Comparison of ENCODE assay signal across 13 cellular contexts in genomic region chr10:43330049-43330823, GRCh38. TPM values are rescaled to one million over a fixed set of nuclear protein-coding genes. Genes with fewer than 3 reads are reported as not detected.
A peak's percentile ranks its signal among the peaks of the same experiment; 100 is the strongest.
DNase-seq lines count a peak whose midpoint lies in the region; ATAC-seq, FAIRE-seq and TF ChIP-seq lines count a peak whose summit lies in the region.
"Not testable (repeated sequence)": the region's sequence is repeated elsewhere in the genome, so short reads cannot be mapped to it uniquely, and the experiment has no call there.
"Had no signal": no experiment of that assay in that cellular context is flagged by ENCODE, and none has a peak within 500 bp of the region (broad histone marks: within the 10 kb centered on the region; RNA-seq: fewer than 3 reads in every experiment).

No MANE protein-coding gene starts in this region.

- intact Hi-C loops in left lung (cut with DNase I) = not testable (repeated sequence)

- H3K36me3 Mint-ChIP-seq in activated naive CD4-positive, alpha-beta T cell treated with anti-CD3 and anti-CD28 coated beads, Interleukin-2, amount 10 ng/mL, durations not matched to agents 7 days and 5 days; glutamatergic neuron (ENCODE audit: unreplicated experiment); progenitor cell of endocrine pancreas (ENCODE audit: insufficient read depth): not testable (repeated sequence)

- peak overlapping the region; percentile 71 to 82 for H3K27ac ChIP-seq in A549
- H3K27ac ChIP-seq in left lung = not testable (repeated sequence)

- not testable (repeated sequence) for TF ChIP-seq EP300 in A549 (IDR thresholded peaks at IDR 0.05)

- H3K9me3 Mint-ChIP-seq in activated naive CD4-positive, alpha-beta T cell treated with anti-CD3 and anti-CD28 coated beads, Interleukin-2, amount 10 ng/mL, durations not matched to agents 7 days and 5 days; glutamatergic neuron (ENCODE audit: unreplicated experiment); progenitor cell of endocrine pancreas (ENCODE audit: low read depth): not testable (repeated sequence)

- not testable (repeated sequence) for H3K4me3 Mint-ChIP-seq in activated naive CD4-positive, alpha-beta T cell treated with anti-CD3 and anti-CD28 coated beads, Interleukin-2, amount 10 ng/mL, durations not matched to agents 7 days and 5 days; glutamatergic neuron (ENCODE audit: unreplicated experiment); progenitor cell of endocrine pancreas (ENCODE audit: low read depth)

- H3K27me3 ChIP-seq in left lung = not testable (repeated sequence)

- not testable (repeated sequence) for TF ChIP-seq RAD21 in A549 (conservative IDR thresholded peaks at IDR 0.05 in 1 of 2, IDR thresholded peaks at IDR 0.05 in 1 of 2)

- not testable (repeated sequence) for FAIRE-seq in A549 (lab: Jason Lieb, UNC)

- H3K27ac Mint-ChIP-seq in activated naive CD4-positive, alpha-beta T cell treated with anti-CD3 and anti-CD28 coated beads, Interleukin-2, amount 10 ng/mL, durations not matched to agents 7 days and 5 days = peak overlapping the region; percentile 52
- H3K27ac Mint-ChIP-seq in glutamatergic neuron (ENCODE audit: unreplicated experiment) = peak overlapping the region; percentile 48
- peak overlapping the region; percentile 74 for H3K27ac Mint-ChIP-seq in progenitor cell of endocrine pancreas

- TF ChIP-seq CTCF in A549 (IDR thresholded peaks at IDR 0.05); glutamatergic neuron (IDR thresholded peaks at IDR 0.05; ENCODE audit: partially characterized antibody, unreplicated experiment); left lung (IDR thresholded peaks at IDR 0.05); progenitor cell of endocrine pancreas (IDR thresholded peaks at IDR 0.05; ENCODE audit: unreplicated experiment): not testable (repeated sequence)

- TF ChIP-seq POLR2A in A549 (IDR thresholded peaks at IDR 0.05; ENCODE audit: low read length) = not testable (repeated sequence)

- H3K36me3 ChIP-seq in left lung = not testable (repeated sequence)

- H3K4me1 ChIP-seq in A549 (peaks cover 31% of the 10 kb centered on the region), left lung (peaks cover 0 to 22% of the 10 kb centered on the region in 2 donors)

- POLR2A ChIA-PET in A549 (lab: Yijun Ruan, JAX) = not testable (repeated sequence)

- not testable (repeated sequence) for H3K9me3 ChIP-seq in A549, left lung

- peaks cover 27% of the 10 kb centered on the region for H3K4me1 Mint-ChIP-seq in activated naive CD4-positive, alpha-beta T cell treated with anti-CD3 and anti-CD28 coated beads, Interleukin-2, amount 10 ng/mL, durations not matched to agents 7 days and 5 days
- H3K4me1 Mint-ChIP-seq in glutamatergic neuron (ENCODE audit: low read depth, unreplicated experiment) = not testable (repeated sequence)
- peaks cover 14% of the 10 kb centered on the region for H3K4me1 Mint-ChIP-seq in progenitor cell of endocrine pancreas (ENCODE audit: low read depth)

- H3K4me2 ChIP-seq in A549 = peak overlapping the region; percentile 26; the same call in 2 of the 3 replicates

- H3K4me3 ChIP-seq in A549, left lung: not testable (repeated sequence)

- WGBS in A549 (ENCODE audit: missing lambda C conversion rate) = 45% methylated on average over 7 of the region's 11 CpGs

- CTCF ChIA-PET in A549 (lab: Yijun Ruan, JAX) = interaction anchor here (0.6 to 2.2 kb wide), 3 partner anchors 16 to 119 kb away, joined by 3 to 6 read pairs (median 5); no protein-coding TSS in a partner anchor
- CTCF ChIA-PET in activated naive CD4-positive, alpha-beta T cell treated with anti-CD3 and anti-CD28 coated beads, Interleukin-2, amount 10 ng/mL, durations not matched to agents 7 days and 5 days (lab: Charles Lee) = not testable (repeated sequence)

- peak in 1 of 2 experiments; percentile 67; a peak in 3 of 6 replicates for ATAC-seq in A549
- ATAC-seq in left lung = peak; percentile 47

- H3K27me3 Mint-ChIP-seq in activated naive CD4-positive, alpha-beta T cell treated with anti-CD3 and anti-CD28 coated beads, Interleukin-2, amount 10 ng/mL, durations not matched to agents 7 days and 5 days = peaks cover 17% of the 10 kb centered on the region
- not testable (repeated sequence) for H3K27me3 Mint-ChIP-seq in glutamatergic neuron (ENCODE audit: unreplicated experiment); progenitor cell of endocrine pancreas

- DNase-seq in A549 (ENCODE audit: low read depth in 1 of 2, low spot score in 1 of 2); activated naive CD4-positive, alpha-beta T cell treated with anti-CD3 and anti-CD28 coated beads, Interleukin-2, amount 10 ng/mL, durations not matched to agents 7 days and 5 days; glutamatergic neuron; left lung; progenitor cell of endocrine pancreas (ENCODE audit: low spot score, unreplicated experiment): not testable (repeated sequence)

TF ChIP-seq in A549, 52 proteins besides CTCF, POLR2A, EP300 and RAD21:
- TF ChIP-seq FOXS1 (CRISPR knock-in tag; IDR thresholded peaks at IDR 0.05) (peak; percentile 79; the same call in 1 of the 2 replicates), HOXB13 (CRISPR knock-in tag; IDR thresholded peaks at IDR 0.05; ENCODE audit: low read depth) (peak; percentile 87; the same call in 1 of the 2 replicates), HEYL (CRISPR knock-in tag; IDR thresholded peaks at IDR 0.05) (0 out of 2 replicates have a peak, but pooled peaks have one; percentile 31), ZNF302 (CRISPR knock-in tag; IDR thresholded peaks at IDR 0.05) (peak; percentile 73; the same call in 1 of the 2 replicates), HOXB5 (CRISPR knock-in tag; IDR thresholded peaks at IDR 0.05) (peak; percentile 81), EHF (CRISPR knock-in tag; IDR thresholded peaks at IDR 0.05) (peak; percentile 86), ATOH8 (CRISPR knock-in tag; IDR thresholded peaks at IDR 0.05; ENCODE audit: low read depth) (0 out of 2 replicates have a peak, but pooled peaks have one; percentile 36)

RNA-seq across cellular contexts. Expression of gene FXYD4, which starts 41.2 kb away (rescaled TPM):
- polyA plus RNA-seq in A549 (2011; rRNA removed) = not detected in 2 replicates
- polyA plus RNA-seq in A549 (2012; cell fraction: cytosol; rRNA removed) = not detected in 2 replicates
- polyA plus RNA-seq in A549 (2012; cell fraction: nucleus; rRNA removed) = not detected in 2 replicates
- not detected in 3 replicates for polyA plus RNA-seq in A549 (2017; fragmentation: RNase III; extraction: RNeasy Plus Mini Kit Qiagen cat#74134 plus additional on column Dnase treatment)
- polyA minus RNA-seq in A549 (2011; rRNA and poly(A)+ RNA removed) = not detected in 2 replicates
- total RNA-seq in glutamatergic neuron (ENCODE audit: unreplicated experiment) = not detected
- 1 to 10 TPM; 1.0 to 6.0 TPM for total RNA-seq in left lung
- total RNA-seq in progenitor cell of endocrine pancreas = not detected in 2 replicates
- total RNA-seq: A172; A673; Calu3; CD4-positive, alpha-beta memory T cell; CD4-positive, CD25-positive, alpha-beta regulatory T cell; CD8-positive, alpha-beta memory T cell had no signal
- polyA plus RNA-seq: AG04450; CD14-positive monocyte; CD4-positive, alpha-beta memory T cell; CD4-positive, CD25-positive, alpha-beta regulatory T cell; CD8-positive, alpha-beta memory T cell had no signal
